In the genomic region with DNA sequence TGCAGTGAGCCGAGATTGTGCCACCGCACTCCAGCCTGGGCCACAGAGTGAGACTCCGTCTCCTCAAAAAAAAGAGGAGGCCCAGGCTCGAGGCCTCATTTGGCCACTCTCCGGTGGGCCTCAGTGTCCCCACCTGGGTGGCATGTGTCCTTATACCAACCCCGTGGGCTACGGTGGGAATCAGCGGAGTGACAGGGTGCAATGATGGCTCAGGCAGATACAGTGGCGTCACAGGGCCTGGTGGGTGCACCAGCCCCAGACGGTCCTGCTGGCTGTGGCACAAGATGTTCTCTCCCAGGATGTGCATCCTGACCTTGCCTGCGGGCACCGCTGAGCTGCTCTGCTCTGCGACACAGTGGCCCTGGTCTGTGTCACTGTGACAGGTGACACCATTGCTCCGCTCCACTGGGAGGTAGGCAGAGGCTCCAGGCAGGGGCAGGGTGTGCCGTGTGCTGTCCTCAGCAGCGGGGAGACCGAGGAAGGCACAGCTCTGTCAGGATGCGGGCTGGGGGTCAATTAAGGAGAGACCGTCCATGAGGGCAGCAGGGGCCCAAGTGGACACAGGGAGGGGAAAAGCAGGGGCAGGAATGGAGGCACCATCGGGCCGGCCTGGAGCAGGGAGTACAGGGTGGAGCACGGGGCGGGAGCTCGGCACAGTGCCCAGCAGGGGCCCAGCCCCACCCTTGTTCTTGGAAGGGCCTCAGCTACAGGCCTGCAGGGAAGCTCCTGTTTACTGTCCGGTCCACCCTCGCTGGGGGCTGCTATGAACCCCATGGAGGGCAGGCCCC, we compare ENCODE assay signal across 23 cellular contexts. TPM values are rescaled to one million over a fixed set of nuclear protein-coding genes. Genes with fewer than 3 reads are reported as not detected.
"Had no signal": no experiment of that assay in that cellular context is flagged by ENCODE, and none has a peak within 500 bp of the region (broad histone marks: within the 10 kb centered on the region; RNA-seq: fewer than 3 reads in every experiment).

No MANE protein-coding gene starts in this region.

- DNase-seq: activated CD4-positive, alpha-beta T cell treated with anti-CD3 and anti-CD28 coated beads, Interleukin-2, amount 50 U/mL, for 4 hours; activated effector memory CD4-positive, alpha-beta T cell treated with Interleukin-2 at 50 U/mL for 16 hours; activated T-cell treated with anti-CD3 and anti-CD28 coated beads, Interleukin-2, amount 50 U/mL, for 24 hours; amniotic stem cell; endodermal cell; left cardiac atrium; mammary epithelial cell; naive thymus-derived CD8-positive, alpha-beta T cell; stimulated activated CD4-positive, alpha-beta T cell treated with anti-CD3 and anti-CD28 coated beads, Interleukin-4, amount 100 ng/mL, for 1 hour; stimulated activated CD8-positive, alpha-beta memory T cell treated with anti-CD3 and anti-CD28 coated beads, Interleukin-4, amount 100 ng/mL, for 48 hours; stimulated activated naive CD8-positive, alpha-beta T cell treated with anti-CD3 and anti-CD28 coated beads, Interleukin-15, amount 100 ng/mL, for 72 hours; thyroid gland; uterus had no signal

- H3K9me3 Mint-ChIP-seq: activated naive CD4-positive, alpha-beta T cell treated with anti-CD3 and anti-CD28 coated beads, Interleukin-2, amount 50 U/mL, for 24 hours; activated T-cell treated with anti-CD3 and anti-CD28 coated beads, Interleukin-2, amount 50 U/mL, for 24 hours; endodermal cell; naive thymus-derived CD8-positive, alpha-beta T cell; stimulated activated naive CD8-positive, alpha-beta T cell treated with anti-CD3 and anti-CD28 coated beads, Interleukin-15, amount 100 ng/mL, for 72 hours; T-helper 2 cell treated with Interferon-gamma antibody and Interleukin-4, amounts not matched to agents 5 μg/mL and 100 μg/mL, for 36 hours had no signal

- H3K27ac ChIP-seq: prostate gland, thyroid gland, uterus had no signal

- H3K4me3 ChIP-seq: prostate gland, thyroid gland, uterus had no signal

- H3K36me3 ChIP-seq: prostate gland, thyroid gland, uterus had no signal

- H3K27ac Mint-ChIP-seq: activated naive CD4-positive, alpha-beta T cell treated with anti-CD3 and anti-CD28 coated beads, Interleukin-2, amount 50 U/mL, for 24 hours; activated T-cell treated with anti-CD3 and anti-CD28 coated beads, Interleukin-2, amount 50 U/mL, for 24 hours; endodermal cell; stimulated activated naive CD8-positive, alpha-beta T cell treated with anti-CD3 and anti-CD28 coated beads, Interleukin-15, amount 100 ng/mL, for 72 hours; T-helper 2 cell treated with Interferon-gamma antibody and Interleukin-4, amounts not matched to agents 5 μg/mL and 100 μg/mL, for 36 hours had no signal

- ATAC-seq: activated CD4-positive, CD25-positive, alpha-beta regulatory T cell treated with anti-CD3 and anti-CD28 coated beads, Interleukin-2, amount 50 U/mL, for 24 hours; esophagus mucosa; naive thymus-derived CD8-positive, alpha-beta T cell; stimulated activated naive CD8-positive, alpha-beta T cell treated with anti-CD3 and anti-CD28 coated beads, Interleukin-15, amount 100 ng/mL, for 72 hours had no signal

- H3K36me3 Mint-ChIP-seq: activated naive CD4-positive, alpha-beta T cell treated with anti-CD3 and anti-CD28 coated beads, Interleukin-2, amount 50 U/mL, for 24 hours; brain; naive thymus-derived CD8-positive, alpha-beta T cell had no signal

- H3K4me1 ChIP-seq: prostate gland, thyroid gland, uterus had no signal

- H3K9me3 ChIP-seq: prostate gland, thyroid gland, uterus had no signal

- H3K4me3 Mint-ChIP-seq: activated naive CD4-positive, alpha-beta T cell treated with anti-CD3 and anti-CD28 coated beads, Interleukin-2, amount 50 U/mL, for 24 hours; activated T-cell treated with anti-CD3 and anti-CD28 coated beads, Interleukin-2, amount 50 U/mL, for 24 hours; brain; endodermal cell; naive thymus-derived CD8-positive, alpha-beta T cell; stimulated activated naive CD8-positive, alpha-beta T cell treated with anti-CD3 and anti-CD28 coated beads, Interleukin-15, amount 100 ng/mL, for 72 hours; T-helper 2 cell treated with Interferon-gamma antibody and Interleukin-4, amounts not matched to agents 5 μg/mL and 100 μg/mL, for 36 hours had no signal

- H3K4me1 Mint-ChIP-seq: endodermal cell had no signal

- H3K27me3 ChIP-seq: thyroid gland, uterus had no signal

RNA-seq across cellular contexts. Expression of a gene that starts 21.7 kb away (rescaled TPM):
- total RNA-seq: endodermal cell; left cardiac atrium; mononuclear cell; naive thymus-derived CD8-positive, alpha-beta T cell; thyroid gland had no signal
- polyA plus RNA-seq: naive thymus-derived CD8-positive, alpha-beta T cell had no signal

RNA-seq across cellular contexts. Expression of a gene that starts 32.3 kb away (rescaled TPM):
- total RNA-seq: cerebellum; dermis microvascular lymphatic vessel endothelial cell; endodermal cell; esophagus mucosa; glomerular endothelial cell; left cardiac atrium; mammary epithelial cell; mononuclear cell; naive thymus-derived CD8-positive, alpha-beta T cell; prostate gland; thyroid gland; uterus had no signal
- polyA plus RNA-seq: mammary epithelial cell; naive thymus-derived CD8-positive, alpha-beta T cell had no signal

RNA-seq across cellular contexts. Expression of a gene that starts 54.1 kb away (rescaled TPM):
- total RNA-seq: mononuclear cell; naive thymus-derived CD8-positive, alpha-beta T cell had no signal
- polyA plus RNA-seq: naive thymus-derived CD8-positive, alpha-beta T cell had no signal
